19 cellular contexts compared by ENCODE assay signal in genomic region chr15:73856458-73857192, GRCh38. TPM values are rescaled to one million over a fixed set of nuclear protein-coding genes. Genes with fewer than 3 reads are reported as not detected.
DNase-seq lines count a peak whose midpoint lies in the region; ATAC-seq and TF ChIP-seq lines count a peak whose summit lies in the region.
"Had no signal": no experiment of that assay in that cellular context is flagged by ENCODE, and none has a peak within 500 bp of the region (broad histone marks: within the 10 kb centered on the region; RNA-seq: fewer than 3 reads in every experiment).

No MANE protein-coding gene starts in this region.

- H3K4me3 ChIP-seq in HEK293 (ENCODE audit: low read depth, low read length) = no peak overlapping the region
- no peak overlapping the region for H3K4me3 ChIP-seq in esophagus squamous epithelium
- H3K4me3 ChIP-seq: Peyer's patch, psoas muscle had no signal

- H3K36me3 ChIP-seq in HEK293 (ENCODE audit: control insufficient read depth in 2 of 2, insufficient read depth in 1 of 2, low read length in 2 of 2) (no peaks in the 10 kb centered on the region), esophagus squamous epithelium (no peaks in the 10 kb centered on the region)
- H3K36me3 ChIP-seq: Peyer's patch had no signal

- 19 to 30% methylated on average over 8 to 10 of the region's 14 CpGs for WGBS in esophagus squamous epithelium, 2 donors

- H3K27me3 ChIP-seq in esophagus squamous epithelium = peaks cover 0 to 83% (median 0%) of the 10 kb centered on the region in 4 donors
- H3K27me3 ChIP-seq: Peyer's patch had no signal

- peaks cover 10% of the 10 kb centered on the region for H3K27me3 Mint-ChIP-seq in T-helper 2 cell treated with Interferon-gamma antibody and Interleukin-4, amounts not matched to agents 5 μg/mL and 100 μg/mL, for 36 hours (ENCODE audit: low read depth)

- no peaks in the 10 kb centered on the region for H3K36me3 Mint-ChIP-seq in T-helper 2 cell treated with Interferon-gamma antibody and Interleukin-4, amounts not matched to agents 5 μg/mL and 100 μg/mL, for 36 hours (ENCODE audit: low read depth)
- H3K36me3 Mint-ChIP-seq: activated naive CD4-positive, alpha-beta T cell treated with anti-CD3 and anti-CD28 coated beads, Interleukin-2, amount 50 U/mL, for 72 hours; CD14-positive monocyte had no signal

- no peak overlapping the region for H3K27ac ChIP-seq in HEK293 (ENCODE audit: extremely low read depth, low read depth, low read length)
- no peak overlapping the region for H3K27ac ChIP-seq in esophagus squamous epithelium
- H3K27ac ChIP-seq: Peyer's patch, psoas muscle had no signal

- H3K4me3 Mint-ChIP-seq in T-helper 2 cell treated with Interferon-gamma antibody and Interleukin-4, amounts not matched to agents 5 μg/mL and 100 μg/mL, for 36 hours = no peak overlapping the region
- H3K4me3 Mint-ChIP-seq: naive thymus-derived CD8-positive, alpha-beta T cell had no signal

- intact Hi-C loops in left cardiac atrium (cut with DNase I) = no loop called here
- intact Hi-C loops in esophagus squamous epithelium (cut with DNase I) = no loop called here

- POLR2A ChIA-PET in HEK293 (lab: Yijun Ruan, JAX) = no interaction called here

- H3K9me3 Mint-ChIP-seq in T-helper 2 cell treated with Interferon-gamma antibody and Interleukin-4, amounts not matched to agents 5 μg/mL and 100 μg/mL, for 36 hours = no peaks in the 10 kb centered on the region
- H3K9me3 Mint-ChIP-seq: activated naive CD4-positive, alpha-beta T cell treated with anti-CD3 and anti-CD28 coated beads, Interleukin-2, amount 50 U/mL, for 72 hours; CD14-positive monocyte had no signal

- no peaks in the 10 kb centered on the region for H3K4me1 ChIP-seq in HEK293 (ENCODE audit: control insufficient read depth, insufficient read depth, low read length)
- no peaks in the 10 kb centered on the region for H3K4me1 ChIP-seq in esophagus squamous epithelium
- H3K4me1 ChIP-seq: Peyer's patch, psoas muscle had no signal

- no peak for TF ChIP-seq CTCF in HEK293 (tag by site-specific recombination; IDR thresholded peaks at IDR 0.05)
- no peak for TF ChIP-seq CTCF in esophagus squamous epithelium (IDR thresholded peaks at IDR 0.05)

- DNase-seq in COLO668 (lab: John Stamatoyannopoulos, UW; ENCODE audit: unreplicated experiment) (peak; percentile 17), NCI-H446 (lab: John Stamatoyannopoulos, UW) (peak; percentile 62 to 83), left cardiac atrium (peak; percentile 46), KG1 (lab: John Stamatoyannopoulos, UW) (no peak), esophagus squamous epithelium (lab: John Stamatoyannopoulos, UW) (no peak), iPS-NIHi11 (ENCODE audit: low spot score) (no peak)
- DNase-seq in T-helper 2 cell treated with Interferon-gamma antibody and Interleukin-4, amounts not matched to agents 5 μg/mL and 100 μg/mL, for 36 hours (ENCODE audit: low spot score) = no peak
- DNase-seq: activated CD4-positive, alpha-beta T cell treated with anti-CD3 and anti-CD28 coated beads for 1 hour; NCI-H510A; T-helper 2 cell had no signal

- peak in 1 of 2 donors; percentile 75 for ATAC-seq in left cardiac atrium
- ATAC-seq: activated naive CD4-positive, alpha-beta T cell treated with anti-CD3 and anti-CD28 coated beads, Interleukin-2, amount 50 U/mL, for 72 hours; naive thymus-derived CD8-positive, alpha-beta T cell had no signal

- CTCF ChIA-PET in HEK293 (lab: Yijun Ruan, JAX) = interaction anchor here (1.1 kb wide), 1 partner anchor 12 kb away, joined by 3 read pairs; no protein-coding TSS in a partner anchor

- H3K9me3 ChIP-seq in HEK293 (ENCODE audit: control insufficient read depth, insufficient read depth, low read depth, low read length) (no peaks in the 10 kb centered on the region), esophagus squamous epithelium (no peaks in the 10 kb centered on the region)
- H3K9me3 ChIP-seq: Peyer's patch, psoas muscle had no signal

- H3K4me1 Mint-ChIP-seq in T-helper 2 cell treated with Interferon-gamma antibody and Interleukin-4, amounts not matched to agents 5 μg/mL and 100 μg/mL, for 36 hours (ENCODE audit: low read depth) = no peaks in the 10 kb centered on the region
- H3K4me1 Mint-ChIP-seq: CD14-positive monocyte had no signal

- H3K27ac Mint-ChIP-seq in T-helper 2 cell treated with Interferon-gamma antibody and Interleukin-4, amounts not matched to agents 5 μg/mL and 100 μg/mL, for 36 hours = no peak overlapping the region
- H3K27ac Mint-ChIP-seq: naive thymus-derived CD8-positive, alpha-beta T cell had no signal

- TF ChIP-seq POLR2A in esophagus squamous epithelium (IDR thresholded peaks at IDR 0.05) = no peak

TF ChIP-seq in HEK293, 187 proteins besides CTCF, POLR2A, EP300 and RAD21:
- TF ChIP-seq GLIS1 (tag by site-specific recombination; IDR thresholded peaks at IDR 0.05) (0 out of 2 replicates have a peak, but pooled peaks have one; percentile 13), ZNF37A (tag by site-specific recombination; IDR thresholded peaks at IDR 0.05) (no peak), ZIC2 (tag by site-specific recombination; IDR thresholded peaks at IDR 0.05) (peak; percentile 93)

RNA-seq across cellular contexts. Expression of gene TBC1D21, which starts 16.7 kb away (rescaled TPM):
- total RNA-seq in left cardiac atrium = not detected
- total RNA-seq in esophagus squamous epithelium = not detected
- total RNA-seq: activated naive CD4-positive, alpha-beta T cell treated with anti-CD3 and anti-CD28 coated beads, Interleukin-2, amount 50 U/mL, for 72 hours; G401; lower leg skin; naive thymus-derived CD8-positive, alpha-beta T cell; Peyer's patch; psoas muscle; subcutaneous adipose tissue had no signal

Comparison
In these comparisons a context has a peak if more than half of its experiments do, and no peak if none do; other contexts are left out.
1. DNase-seq: peak in COLO668 (single experiment), NCI-H446 (2 of 2) and left cardiac atrium (single experiment); none in KG1 (single experiment), esophagus squamous epithelium (single experiment), T-helper 2 cell treated with Interferon-gamma antibody and Interleukin-4, amounts not matched to agents 5 μg/mL and 100 μg/mL, for 36 hours (single experiment) and iPS-NIHi11 (single experiment).